Comparison of ENCODE assay signal across 24 cellular contexts in the genomic region with DNA sequence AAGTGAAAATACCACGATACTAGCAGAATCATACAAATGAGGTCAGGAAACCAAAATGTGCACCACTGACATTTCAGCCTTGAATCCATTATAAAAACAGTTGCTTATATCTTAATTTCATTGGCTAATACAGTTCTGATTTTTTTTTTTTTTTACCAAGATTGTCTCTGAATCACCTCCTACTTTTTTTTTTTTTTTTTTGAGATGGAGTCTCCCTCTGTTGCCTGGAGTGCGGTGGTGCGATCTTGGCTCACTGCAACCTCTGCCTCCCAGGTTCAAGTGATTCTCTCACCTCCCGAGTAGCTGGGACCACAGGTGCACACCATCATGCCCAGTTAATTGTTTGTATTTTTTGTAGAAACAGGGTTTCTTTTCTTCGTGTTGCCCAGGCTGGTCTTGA.
DNase-seq lines count a peak whose midpoint lies in the region; ATAC-seq and TF ChIP-seq lines count a peak whose summit lies in the region.
"Had no signal": no experiment of that assay in that cellular context is flagged by ENCODE, and none has a peak within 500 bp of the region (broad histone marks: within the 10 kb centered on the region; RNA-seq: fewer than 3 reads in every experiment).

No MANE protein-coding gene starts in this region.

- peaks cover 3% of the 10 kb centered on the region for H3K27me3 Mint-ChIP-seq in activated CD8-positive, alpha-beta T cell treated with anti-CD3 and anti-CD28 coated beads for 36 hours
- H3K27me3 Mint-ChIP-seq in activated CD8-positive, alpha-beta T cell treated with anti-CD3 and anti-CD28 coated beads, Interleukin-2, amount 10 ng/mL, durations not matched to agents 7 days and 5 days (ENCODE audit: low read depth), result no peaks in the 10 kb centered on the region

- TF ChIP-seq CTCF in activated CD8-positive, alpha-beta T cell treated with anti-CD3 and anti-CD28 coated beads for 36 hours (IDR thresholded peaks at IDR 0.05), result no peak
- no peak for TF ChIP-seq CTCF in esophagus muscularis mucosa (IDR thresholded peaks at IDR 0.05)
- no peak for TF ChIP-seq CTCF in testis (IDR thresholded peaks at IDR 0.05)

- H3K4me3 Mint-ChIP-seq in activated CD8-positive, alpha-beta T cell treated with anti-CD3 and anti-CD28 coated beads for 36 hours, result no peak overlapping the region
- no peak overlapping the region for H3K4me3 Mint-ChIP-seq in activated CD8-positive, alpha-beta T cell treated with anti-CD3 and anti-CD28 coated beads, Interleukin-2, amount 10 ng/mL, durations not matched to agents 7 days and 5 days
- H3K4me3 Mint-ChIP-seq: CD4-positive, CD25-positive, alpha-beta regulatory T cell had no signal

- CTCF ChIA-PET in activated CD8-positive, alpha-beta T cell treated with anti-CD3 and anti-CD28 coated beads for 36 hours (lab: Charles Lee), result no interaction called here
- CTCF ChIA-PET in activated CD8-positive, alpha-beta T cell treated with anti-CD3 and anti-CD28 coated beads, Interleukin-2, amount 10 ng/mL, durations not matched to agents 7 days and 5 days (lab: Charles Lee), result no interaction called here

- no peaks in the 10 kb centered on the region for H3K4me1 Mint-ChIP-seq in activated CD8-positive, alpha-beta T cell treated with anti-CD3 and anti-CD28 coated beads for 36 hours (ENCODE audit: low read depth)
- H3K4me1 Mint-ChIP-seq in activated CD8-positive, alpha-beta T cell treated with anti-CD3 and anti-CD28 coated beads, Interleukin-2, amount 10 ng/mL, durations not matched to agents 7 days and 5 days (ENCODE audit: low read depth), result no peaks in the 10 kb centered on the region
- H3K4me1 Mint-ChIP-seq: CD4-positive, CD25-positive, alpha-beta regulatory T cell had no signal

- WGBS in esophagus muscularis mucosa, result 80% methylated on average over 5 of the region's 5 CpGs
- 67 to 73% methylated on average over 5 of the region's 5 CpGs for WGBS in testis, 2 donors

- H3K9me3 ChIP-seq in esophagus muscularis mucosa (no peaks in the 10 kb centered on the region), testis (no peaks in the 10 kb centered on the region)
- H3K9me3 ChIP-seq: BE2C had no signal

- TF ChIP-seq EP300 in esophagus muscularis mucosa (IDR thresholded peaks at IDR 0.05), result no peak

- POLR2A ChIA-PET in activated CD8-positive, alpha-beta T cell treated with anti-CD3 and anti-CD28 coated beads for 36 hours (lab: Charles Lee), result no interaction called here
- POLR2A ChIA-PET in activated CD8-positive, alpha-beta T cell treated with anti-CD3 and anti-CD28 coated beads, Interleukin-2, amount 10 ng/mL, durations not matched to agents 7 days and 5 days (lab: Charles Lee), result no interaction called here

- no peaks in the 10 kb centered on the region for H3K36me3 Mint-ChIP-seq in activated CD8-positive, alpha-beta T cell treated with anti-CD3 and anti-CD28 coated beads for 36 hours (ENCODE audit: low read depth)
- H3K36me3 Mint-ChIP-seq in activated CD8-positive, alpha-beta T cell treated with anti-CD3 and anti-CD28 coated beads, Interleukin-2, amount 10 ng/mL, durations not matched to agents 7 days and 5 days (ENCODE audit: low read depth), result no peaks in the 10 kb centered on the region
- H3K36me3 Mint-ChIP-seq: CD4-positive, CD25-positive, alpha-beta regulatory T cell had no signal

- no peak overlapping the region for H3K27ac Mint-ChIP-seq in activated CD8-positive, alpha-beta T cell treated with anti-CD3 and anti-CD28 coated beads for 36 hours
- no peak overlapping the region for H3K27ac Mint-ChIP-seq in activated CD8-positive, alpha-beta T cell treated with anti-CD3 and anti-CD28 coated beads, Interleukin-2, amount 10 ng/mL, durations not matched to agents 7 days and 5 days
- H3K27ac Mint-ChIP-seq: CD4-positive, CD25-positive, alpha-beta regulatory T cell had no signal

- no peaks in the 10 kb centered on the region for H3K36me3 ChIP-seq in esophagus muscularis mucosa
- no peaks in the 10 kb centered on the region for H3K36me3 ChIP-seq in testis (ENCODE audit: low read depth, missing control alignments)
- H3K36me3 ChIP-seq: BE2C had no signal

- intact Hi-C loops in activated CD8-positive, alpha-beta T cell treated with anti-CD3 and anti-CD28 coated beads for 36 hours (cut with micrococcal nuclease), result no loop called here
- intact Hi-C loops in esophagus muscularis mucosa (cut with DNase I), result no loop called here
- intact Hi-C loops in testis (cut with DNase I; ENCODE audit: low total_unique reads), result no loop called here

- TF ChIP-seq POLR2A in esophagus muscularis mucosa (IDR thresholded peaks at IDR 0.05; ENCODE audit: low read depth) (no peak), testis (IDR thresholded peaks at IDR 0.05) (no peak)

- DNase-seq in activated CD8-positive, alpha-beta T cell treated with anti-CD3 and anti-CD28 coated beads for 36 hours, result peak; percentile 3
- DNase-seq in activated CD8-positive, alpha-beta T cell treated with anti-CD3 and anti-CD28 coated beads, Interleukin-2, amount 10 ng/mL, durations not matched to agents 7 days and 5 days, result no peak
- DNase-seq in HT1080 (ENCODE audit: low read depth), result peak; percentile 16
- no peak for DNase-seq in esophagus muscularis mucosa (ENCODE audit: extremely low spot score)
- DNase-seq in testis, result no peak
- no peak for DNase-seq in activated CD4-positive, CD25-positive, alpha-beta regulatory T cell treated with anti-CD3 and anti-CD28 coated beads, Interleukin-2, amount 50 U/mL, for 72 hours
- no peak for DNase-seq in central memory CD4-positive, alpha-beta T cell
- DNase-seq: 8988T; BE2C; CD4-positive, CD25-positive, alpha-beta regulatory T cell; COR-L47; DMS153; GF-D8; GOT3; IMR-90; Kasumi-1; NCI-H1105 treated with DMSO at 0.1 percent for 48 hours; NCI-H2081 treated with DMSO at 0.1 percent for 48 hours; NK-92 treated with Interleukin-12 subunit alpha and Interleukin-12 subunit beta, amount 100 ng/mL, for 24 hours; OCI-M1; Right ventricle myocardium superior had no signal

- H3K27ac ChIP-seq in esophagus muscularis mucosa (replicated peaks in 1 of 4) (peak overlapping the region; percentile 60 to 70 (median 64)), testis (peak overlapping the region; percentile 23 to 38)
- H3K27ac ChIP-seq: HL-60, SK-N-MC had no signal

- H3K27me3 ChIP-seq in esophagus muscularis mucosa, result no peaks in the 10 kb centered on the region
- no peaks in the 10 kb centered on the region for H3K27me3 ChIP-seq in testis

- H3K4me3 ChIP-seq in esophagus muscularis mucosa (no peak overlapping the region), testis (no peak overlapping the region)
- H3K4me3 ChIP-seq: SK-N-MC had no signal

- no peaks in the 10 kb centered on the region for H3K9me3 Mint-ChIP-seq in activated CD8-positive, alpha-beta T cell treated with anti-CD3 and anti-CD28 coated beads for 36 hours
- H3K9me3 Mint-ChIP-seq in activated CD8-positive, alpha-beta T cell treated with anti-CD3 and anti-CD28 coated beads, Interleukin-2, amount 10 ng/mL, durations not matched to agents 7 days and 5 days (ENCODE audit: insufficient read depth), result no peaks in the 10 kb centered on the region
- H3K9me3 Mint-ChIP-seq: CD4-positive, CD25-positive, alpha-beta regulatory T cell had no signal

- ATAC-seq in activated CD8-positive, alpha-beta T cell treated with anti-CD3 and anti-CD28 coated beads for 36 hours, result no peak
- no peak for ATAC-seq in activated CD8-positive, alpha-beta T cell treated with anti-CD3 and anti-CD28 coated beads, Interleukin-2, amount 10 ng/mL, durations not matched to agents 7 days and 5 days
- no peak for ATAC-seq in GM19328 (IDR thresholded peaks at IDR 0.05; ENCODE audit: unreplicated experiment)

- H3K4me1 ChIP-seq in esophagus muscularis mucosa (peaks cover 22 to 69% (median 63%) of the 10 kb centered on the region in 4 donors), testis (peaks cover 20% of the 10 kb centered on the region)

Comparison
In these comparisons a context has a peak if more than half of its experiments do, and no peak if none do; other contexts are left out.
1. DNase-seq: peak in activated CD8-positive, alpha-beta T cell treated with anti-CD3 and anti-CD28 coated beads for 36 hours (single experiment) and HT1080 (single experiment); none in activated CD8-positive, alpha-beta T cell treated with anti-CD3 and anti-CD28 coated beads, Interleukin-2, amount 10 ng/mL, durations not matched to agents 7 days and 5 days (single experiment), esophagus muscularis mucosa (single experiment), testis (single experiment), activated CD4-positive, CD25-positive, alpha-beta regulatory T cell treated with anti-CD3 and anti-CD28 coated beads, Interleukin-2, amount 50 U/mL, for 72 hours (single experiment) and central memory CD4-positive, alpha-beta T cell (single experiment).